Comparison of ENCODE assay signal across 10 cellular contexts in the genomic region with DNA sequence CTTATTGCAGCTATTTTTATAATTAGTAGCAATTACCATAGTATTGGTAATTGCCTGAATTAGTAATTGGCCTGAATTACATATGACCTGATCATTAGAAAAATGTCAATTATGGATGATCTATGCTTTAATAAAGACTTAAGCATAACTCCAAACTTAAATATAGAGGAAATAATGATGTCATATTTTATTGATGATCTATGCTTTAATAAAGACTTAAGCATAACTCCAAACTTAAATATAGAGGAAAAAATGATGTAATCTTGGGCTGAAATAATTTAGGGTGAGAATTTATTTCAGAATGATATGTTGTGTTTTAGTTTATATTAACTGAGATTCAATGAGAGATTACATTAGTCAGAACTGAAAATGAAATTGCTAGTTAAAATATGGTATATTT.
"Had no signal": no experiment of that assay in that cellular context is flagged by ENCODE, and none has a peak within 500 bp of the region (broad histone marks: within the 10 kb centered on the region; RNA-seq: fewer than 3 reads in every experiment).

No MANE protein-coding gene starts in this region.

- H3K9me3 ChIP-seq: HAP-1 had no signal

- H2AFZ ChIP-seq: GM23248 had no signal

- H3K4me3 ChIP-seq: GM23248, HAP-1, K562 had no signal

- H3K36me3 ChIP-seq: HAP-1 had no signal

- DNase-seq: GM23248, GOT3, H7, IMR-90, Kasumi-1, KG1 had no signal

- H3K27ac ChIP-seq: GM23248, HL-60 had no signal

- ATAC-seq: HCT116, K562 had no signal

- H3K9ac ChIP-seq: GM23248 had no signal

- H3K4me1 ChIP-seq: HAP-1 had no signal

- FAIRE-seq: K562 had no signal
